8 cellular contexts compared by ENCODE assay signal in genomic region chr18:8615397-8616025, GRCh38.
A peak's percentile ranks its signal among the peaks of the same experiment; 100 is the strongest.
DNase-seq lines count a peak whose midpoint lies in the region; FAIRE-seq and TF ChIP-seq lines count a peak whose summit lies in the region.

No MANE protein-coding gene starts in this region.

- DNase-seq in GM04503 (ENCODE audit: low read depth) (peak; percentile 88), NCI-H2171 (lab: John Stamatoyannopoulos, UW) (peak; percentile 70), brain pericyte (ENCODE audit: low read depth, low spot score) (peak; percentile 67), urothelium cell line (ENCODE audit: low spot score) (peak; percentile 74), cortex of kidney (lab: John Stamatoyannopoulos, UW) (no peak), NCI-H1105 (lab: John Stamatoyannopoulos, UW) (no peak), GM20000 (ENCODE audit: low spot score) (no peak)

- no peaks in the 10 kb centered on the region for H3K27me3 ChIP-seq in layer of hippocampus (ENCODE audit: control insufficient read depth, insufficient read depth, low read length)

- peak overlapping the region; percentile 33 for H3K27ac ChIP-seq in layer of hippocampus (ENCODE audit: low read depth, low read length)

- TF ChIP-seq CTCF in GM20000 (IDR thresholded peaks at IDR 0.05; ENCODE audit: extremely low read depth, missing control alignments), result no peak

- FAIRE-seq in urothelium cell line (lab: Jason Lieb, UNC), result no peak

Comparison
In these comparisons a context has a peak if more than half of its experiments do, and no peak if none do; other contexts are left out.
1. DNase-seq: peak in GM04503 (single experiment), NCI-H2171 (single experiment), brain pericyte (single experiment) and urothelium cell line (single experiment); none in cortex of kidney (single experiment), NCI-H1105 (single experiment) and GM20000 (single experiment).